In genomic region chr1:61120998-61121397, GRCh38 we compare ENCODE assay signal across 9 cellular contexts. TPM values are rescaled to one million over a fixed set of nuclear protein-coding genes. Genes with fewer than 3 reads are reported as not detected.
A peak's percentile ranks its signal among the peaks of the same experiment; 100 is the strongest.
DNase-seq lines count a peak whose midpoint lies in the region; ATAC-seq, FAIRE-seq and TF ChIP-seq lines count a peak whose summit lies in the region.
"Had no signal": no experiment of that assay in that cellular context is flagged by ENCODE, and none has a peak within 500 bp of the region (broad histone marks: within the 10 kb centered on the region; RNA-seq: fewer than 3 reads in every experiment).

No MANE protein-coding gene starts in this region.

- H3K36me3 Mint-ChIP-seq in progenitor cell of endocrine pancreas (ENCODE audit: insufficient read depth) = no peaks in the 10 kb centered on the region

- peaks cover 89% of the 10 kb centered on the region for H3K27me3 Mint-ChIP-seq in progenitor cell of endocrine pancreas

- FAIRE-seq in H54 (lab: Jason Lieb, UNC) = peak; percentile 90

- intact Hi-C loops in Right ventricle myocardium superior (cut with DNase I) (loop anchor here (5.0 to 10.0 kb wide), 2 partner anchors 39 to 54 kb away; partner anchors contain the start of gene NFIA), sciatic nerve (cut with DNase I) (no loop called here)

- no peak for TF ChIP-seq CTCF in progenitor cell of endocrine pancreas (IDR thresholded peaks at IDR 0.05; ENCODE audit: unreplicated experiment)

- peaks cover 3% of the 10 kb centered on the region for H3K4me1 Mint-ChIP-seq in progenitor cell of endocrine pancreas (ENCODE audit: low read depth)

- ATAC-seq in Right ventricle myocardium superior (ENCODE audit: poor library complexity) (peak; percentile 80), sciatic nerve (peak; percentile 86), GM21360 (IDR thresholded peaks at IDR 0.05; ENCODE audit: unreplicated experiment) (no peak)

- no peak for DNase-seq in H54 (ENCODE audit: insufficient read length, low spot score)
- peak; percentile 77 for DNase-seq in amniotic epithelial cell (ENCODE audit: low read depth)
- no peak for DNase-seq in Right ventricle myocardium superior
- no peak for DNase-seq in sciatic nerve (ENCODE audit: low spot score)
- no peak for DNase-seq in progenitor cell of endocrine pancreas (ENCODE audit: low spot score, unreplicated experiment)
- no peak for DNase-seq in mesenteric fat pad (ENCODE audit: low spot score)
- no peak for DNase-seq in middle frontal gyrus (ENCODE audit: extremely low spot score, low spot score)
- DNase-seq: activated CD4-positive, alpha-beta T cell treated with anti-CD3 and anti-CD28 coated beads for 48 hours had no signal

- no peaks in the 10 kb centered on the region for H3K9me3 Mint-ChIP-seq in progenitor cell of endocrine pancreas (ENCODE audit: low read depth)

- no peak overlapping the region for H3K4me3 Mint-ChIP-seq in progenitor cell of endocrine pancreas (ENCODE audit: low read depth)

- TF ChIP-seq POLR2A in H54 (IDR thresholded peaks at IDR 0.05; ENCODE audit: low read depth, low read length) = no peak

- H3K27ac Mint-ChIP-seq in progenitor cell of endocrine pancreas = no peak overlapping the region

RNA-seq across cellular contexts. Expression of gene NFIA, which starts 38.6 kb away (rescaled TPM):
- total RNA-seq in Right ventricle myocardium superior = 89.5 TPM
- 143 TPM for total RNA-seq in sciatic nerve
- 1.2 and 3.9 TPM in 2 replicates for total RNA-seq in progenitor cell of endocrine pancreas
- 111 TPM for total RNA-seq in mesenteric fat pad

Comparison
In these comparisons a context has a peak if more than half of its experiments do, and no peak if none do; other contexts are left out.
1. RNA of gene NFIA, which starts 38.6 kb away (total RNA-seq): 143 TPM in sciatic nerve (single experiment), 111 TPM in mesenteric fat pad (single experiment) and 89.5 TPM in Right ventricle myocardium superior (single experiment); 1.2 to 3.9 TPM in progenitor cell of endocrine pancreas; every median in the first group is over 10 times any median in the second.